20 cellular contexts compared by ENCODE assay signal in genomic region chr11:115198301-115198700, GRCh38.
DNase-seq lines count a peak whose midpoint lies in the region; ATAC-seq and TF ChIP-seq lines count a peak whose summit lies in the region.
"Had no signal": no experiment of that assay in that cellular context is flagged by ENCODE, and none has a peak within 500 bp of the region (broad histone marks: within the 10 kb centered on the region; RNA-seq: fewer than 3 reads in every experiment).

No MANE protein-coding gene starts in this region.

- H3K36me3 Mint-ChIP-seq in type B pancreatic cell = peaks cover 16% of the 10 kb centered on the region
- H3K36me3 Mint-ChIP-seq: CD8-positive, alpha-beta T cell; stimulated activated effector memory CD8-positive, alpha-beta T cell treated with anti-CD3 and anti-CD28 coated beads, Interleukin-12 subunit alpha, Interleukin-12 subunit beta, amount 100 ng/mL, for 72 hours had no signal

- H3K4me1 Mint-ChIP-seq in type B pancreatic cell (ENCODE audit: unreplicated experiment) = peaks cover 67% of the 10 kb centered on the region

- H3K9me3 Mint-ChIP-seq in type B pancreatic cell = no peaks in the 10 kb centered on the region
- H3K9me3 Mint-ChIP-seq: CD8-positive, alpha-beta T cell; H9; stimulated activated effector memory CD8-positive, alpha-beta T cell treated with anti-CD3 and anti-CD28 coated beads, Interleukin-12 subunit alpha, Interleukin-12 subunit beta, amount 100 ng/mL, for 72 hours had no signal

- ATAC-seq in GM21737 (IDR thresholded peaks at IDR 0.05; ENCODE audit: unreplicated experiment) = no peak
- ATAC-seq: CD8-positive, alpha-beta T cell; heart left ventricle; SK-N-SH treated with all-trans-retinoic acid at 6 μM for 48 hours; stimulated activated effector memory CD8-positive, alpha-beta T cell treated with anti-CD3 and anti-CD28 coated beads, Interleukin-12 subunit alpha, Interleukin-12 subunit beta, amount 100 ng/mL, for 72 hours had no signal

- DNase-seq in NCI-H187 (lab: John Stamatoyannopoulos, UW) (peak; percentile 41 to 58), NCI-H748 (lab: John Stamatoyannopoulos, UW; ENCODE audit: unreplicated experiment) (peak; percentile 60), kidney tubule cell (ENCODE audit: low spot score) (peak; percentile 2), type B pancreatic cell (ENCODE audit: extremely low spot score, unreplicated experiment) (no peak), SIG-M5 treated with dmso at 0.1 percent for 504 hours (lab: John Stamatoyannopoulos, UW; ENCODE audit: unreplicated experiment) (no peak)
- no peak for DNase-seq in effector CD4-positive, alpha-beta T cell
- DNase-seq: activated CD4-positive, alpha-beta T cell treated with anti-CD3 and anti-CD28 coated beads, Interleukin-2, amount 50 U/mL, for 48 hours; activated effector memory CD4-positive, alpha-beta T cell treated with anti-CD3 and anti-CD28 coated beads, Interleukin-2, amount 50 U/mL, for 16 hours; CD8-positive, alpha-beta T cell; DMS53; GDM1; H9; heart left ventricle; left ventricle myocardium inferior; NCI-H1694 treated with DMSO at 0.1 percent for 48 hours; NCI-H524; stimulated activated CD4-positive, alpha-beta T cell treated with anti-CD3 and anti-CD28 coated beads, Interleukin-2, amount 100 ng/mL, for 24 hours had no signal

- peak overlapping the region; percentile 53 for H3K27ac Mint-ChIP-seq in type B pancreatic cell
- H3K27ac Mint-ChIP-seq: CD8-positive, alpha-beta T cell; H9; stimulated activated effector memory CD8-positive, alpha-beta T cell treated with anti-CD3 and anti-CD28 coated beads, Interleukin-12 subunit alpha, Interleukin-12 subunit beta, amount 100 ng/mL, for 72 hours had no signal

- TF ChIP-seq CTCF in type B pancreatic cell (conservative IDR thresholded peaks at IDR 0.05) = no peak

- H3K4me3 Mint-ChIP-seq in type B pancreatic cell = peak overlapping the region; percentile 69
- H3K4me3 Mint-ChIP-seq: CD8-positive, alpha-beta T cell; H9; stimulated activated effector memory CD8-positive, alpha-beta T cell treated with anti-CD3 and anti-CD28 coated beads, Interleukin-12 subunit alpha, Interleukin-12 subunit beta, amount 100 ng/mL, for 72 hours had no signal

- H3K27me3 Mint-ChIP-seq in type B pancreatic cell = no peaks in the 10 kb centered on the region

Comparison
In these comparisons a context has a peak if more than half of its experiments do, and no peak if none do; other contexts are left out.
1. DNase-seq: peak in NCI-H187 (2 of 2), NCI-H748 (single experiment) and kidney tubule cell (single experiment); none in type B pancreatic cell (single experiment), effector CD4-positive, alpha-beta T cell (single experiment) and SIG-M5 treated with dmso at 0.1 percent for 504 hours (single experiment).